Comparison of ENCODE assay signal across 1 cellular context in genomic region chr5:140175367-140176027, GRCh38.
A peak's percentile ranks its signal among the peaks of the same experiment; 100 is the strongest.
TF ChIP-seq lines count a peak whose summit lies in the region.

No MANE protein-coding gene starts in this region.

TF ChIP-seq in K562, 482 proteins besides CTCF, POLR2A, EP300 and RAD21 (continued from another document and continues in another):
- TF ChIP-seq MBD1 (CRISPR knock-in tag; IDR thresholded peaks at IDR 0.05) (no peak), RNF219 (CRISPR knock-in tag; IDR thresholded peaks at IDR 0.05) (no peak), TBL1XR1 (IDR thresholded peaks at IDR 0.05; ENCODE audit: low read length in 2 of 2) (no peak), GTF2F1 (IDR thresholded peaks at IDR 0.05; ENCODE audit: low read depth, low read length) (0 out of 2 replicates have a peak, but pooled peaks have one; percentile 26), CCNT2 (IDR thresholded peaks at IDR 0.05; ENCODE audit: borderline replicate concordance, extremely low read depth, insufficient read length, low read depth, low read length) (peak; percentile 63), ZNF134 (CRISPR knock-in tag; conservative IDR thresholded peaks at IDR 0.05) (no peak), ZNF431 (CRISPR knock-in tag; IDR thresholded peaks at IDR 0.05) (no peak), ARNT (IDR thresholded peaks at IDR 0.05) (peak in 1 of 2 experiments; percentile 39; a peak in 1 of 4 replicates), MYBL2 (IDR thresholded peaks at IDR 0.05; ENCODE audit: low read depth) (no peak), MYBL2 (CRISPR knock-in tag; IDR thresholded peaks at IDR 0.05; ENCODE audit: borderline replicate concordance) (no peak), ARHGAP35 (IDR thresholded peaks at IDR 0.05; ENCODE audit: partially characterized antibody) (peak; percentile 17), ZNF3 (CRISPR knock-in tag; IDR thresholded peaks at IDR 0.05) (no peak), RBBP5 (IDR thresholded peaks at IDR 0.05; ENCODE audit: borderline replicate concordance, insufficient read depth, low read length, poor library complexity, severe bottlenecking) (peak; percentile 56), PHB (CRISPR knock-in tag; IDR thresholded peaks at IDR 0.05) (0 out of 2 replicates have a peak, but pooled peaks have one; percentile 13), MEF2A (IDR thresholded peaks at IDR 0.05; ENCODE audit: control insufficient read depth, low read depth, low read length) (no peak), ZNF384 (IDR thresholded peaks at IDR 0.05; ENCODE audit: low read depth, low read length) (no peak), GABPB2 (CRISPR knock-in tag; conservative IDR thresholded peaks at IDR 0.05) (no peak), ZNF24 (IDR thresholded peaks at IDR 0.05) (no peak), MAFG (tag; conservative IDR thresholded peaks at IDR 0.05) (no peak), HDGF (IDR thresholded peaks at IDR 0.05) (no peak), ZNF511 (CRISPR knock-in tag; IDR thresholded peaks at IDR 0.05) (peak; percentile 55; the same call in 1 of the 2 replicates), PHF8 (IDR thresholded peaks at IDR 0.05; ENCODE audit: borderline replicate concordance, low read length) (no peak; the same call in 1 of the 2 replicates), NR2C1 (IDR thresholded peaks at IDR 0.05) (no peak), NR2C1 (tag; IDR thresholded peaks at IDR 0.05) (no peak), NR4A1 (CRISPR knock-in tag; IDR thresholded peaks at IDR 0.05) (no peak), NR4A1 (tag; IDR thresholded peaks at IDR 0.05) (no peak), RUNX1 (IDR thresholded peaks at IDR 0.05; ENCODE audit: low read depth) (no peak), ZNF140 (CRISPR knock-in tag; IDR thresholded peaks at IDR 0.05) (no peak), KLF1 (tag; IDR thresholded peaks at IDR 0.05) (no peak), PTTG1 (tag; IDR thresholded peaks at IDR 0.05; ENCODE audit: low read depth) (no peak), NR0B1 (IDR thresholded peaks at IDR 0.05; ENCODE audit: partially characterized antibody) (no peak), ZFPM2 (CRISPR knock-in tag; IDR thresholded peaks at IDR 0.05) (no peak), CREM (IDR thresholded peaks at IDR 0.05; ENCODE audit: low read depth) (peak; percentile 9; the same call in 1 of the 2 replicates), ZNF23 (CRISPR knock-in tag; IDR thresholded peaks at IDR 0.05) (no peak), TBP (optimal IDR thresholded peaks at IDR 0.05; ENCODE audit: low read depth, low read length) (peak; percentile 4), MIER1 (IDR thresholded peaks at IDR 0.05; ENCODE audit: low read depth) (peak; percentile 32; the same call in 1 of the 2 replicates), NFIC (IDR thresholded peaks at IDR 0.05) (no peak), ZFP30 (CRISPR knock-in tag; IDR thresholded peaks at IDR 0.05; ENCODE audit: borderline replicate concordance) (no peak), POLR3G (IDR thresholded peaks at IDR 0.05; ENCODE audit: extremely low read depth, insufficient read length, insufficient replicate concordance) (no peak), ZNF551 (CRISPR knock-in tag; IDR thresholded peaks at IDR 0.05) (no peak), CHD1 (IDR thresholded peaks at IDR 0.05; ENCODE audit: low read length) (peak; percentile 29), FOXO4 (CRISPR knock-in tag; IDR thresholded peaks at IDR 0.05) (no peak)
- TF ChIP-seq, protein P1, sequence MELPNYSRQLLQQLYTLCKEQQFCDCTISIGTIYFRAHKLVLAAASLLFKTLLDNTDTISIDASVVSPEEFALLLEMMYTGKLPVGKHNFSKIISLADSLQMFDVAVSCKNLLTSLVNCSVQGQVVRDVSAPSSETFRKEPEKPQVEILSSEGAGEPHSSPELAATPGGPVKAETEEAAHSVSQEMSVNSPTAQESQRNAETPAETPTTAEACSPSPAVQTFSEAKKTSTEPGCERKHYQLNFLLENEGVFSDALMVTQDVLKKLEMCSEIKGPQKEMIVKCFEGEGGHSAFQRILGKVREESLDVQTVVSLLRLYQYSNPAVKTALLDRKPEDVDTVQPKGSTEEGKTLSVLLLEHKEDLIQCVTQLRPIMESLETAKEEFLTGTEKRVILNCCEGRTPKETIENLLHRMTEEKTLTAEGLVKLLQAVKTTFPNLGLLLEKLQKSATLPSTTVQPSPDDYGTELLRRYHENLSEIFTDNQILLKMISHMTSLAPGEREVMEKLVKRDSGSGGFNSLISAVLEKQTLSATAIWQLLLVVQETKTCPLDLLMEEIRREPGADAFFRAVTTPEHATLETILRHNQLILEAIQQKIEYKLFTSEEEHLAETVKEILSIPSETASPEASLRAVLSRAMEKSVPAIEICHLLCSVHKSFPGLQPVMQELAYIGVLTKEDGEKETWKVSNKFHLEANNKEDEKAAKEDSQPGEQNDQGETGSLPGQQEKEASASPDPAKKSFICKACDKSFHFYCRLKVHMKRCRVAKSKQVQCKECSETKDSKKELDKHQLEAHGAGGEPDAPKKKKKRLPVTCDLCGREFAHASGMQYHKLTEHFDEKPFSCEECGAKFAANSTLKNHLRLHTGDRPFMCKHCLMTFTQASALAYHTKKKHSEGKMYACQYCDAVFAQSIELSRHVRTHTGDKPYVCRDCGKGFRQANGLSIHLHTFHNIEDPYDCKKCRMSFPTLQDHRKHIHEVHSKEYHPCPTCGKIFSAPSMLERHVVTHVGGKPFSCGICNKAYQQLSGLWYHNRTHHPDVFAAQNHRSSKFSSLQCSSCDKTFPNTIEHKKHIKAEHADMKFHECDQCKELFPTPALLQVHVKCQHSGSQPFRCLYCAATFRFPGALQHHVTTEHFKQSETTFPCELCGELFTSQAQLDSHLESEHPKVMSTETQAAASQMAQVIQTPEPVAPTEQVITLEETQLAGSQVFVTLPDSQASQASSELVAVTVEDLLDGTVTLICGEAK (IDR thresholded peaks at IDR 0.05), result peak; percentile 89
- TF ChIP-seq, protein P1 (CRISPR knock-in tag; IDR thresholded peaks at IDR 0.05), result no peak; the same call in 1 of the 2 replicates
- TF ChIP-seq, protein P2, sequence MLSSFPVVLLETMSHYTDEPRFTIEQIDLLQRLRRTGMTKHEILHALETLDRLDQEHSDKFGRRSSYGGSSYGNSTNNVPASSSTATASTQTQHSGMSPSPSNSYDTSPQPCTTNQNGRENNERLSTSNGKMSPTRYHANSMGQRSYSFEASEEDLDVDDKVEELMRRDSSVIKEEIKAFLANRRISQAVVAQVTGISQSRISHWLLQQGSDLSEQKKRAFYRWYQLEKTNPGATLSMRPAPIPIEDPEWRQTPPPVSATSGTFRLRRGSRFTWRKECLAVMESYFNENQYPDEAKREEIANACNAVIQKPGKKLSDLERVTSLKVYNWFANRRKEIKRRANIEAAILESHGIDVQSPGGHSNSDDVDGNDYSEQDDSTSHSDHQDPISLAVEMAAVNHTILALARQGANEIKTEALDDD (IDR thresholded peaks at IDR 0.05), result peak; percentile 93
- TF ChIP-seq, protein P3, sequence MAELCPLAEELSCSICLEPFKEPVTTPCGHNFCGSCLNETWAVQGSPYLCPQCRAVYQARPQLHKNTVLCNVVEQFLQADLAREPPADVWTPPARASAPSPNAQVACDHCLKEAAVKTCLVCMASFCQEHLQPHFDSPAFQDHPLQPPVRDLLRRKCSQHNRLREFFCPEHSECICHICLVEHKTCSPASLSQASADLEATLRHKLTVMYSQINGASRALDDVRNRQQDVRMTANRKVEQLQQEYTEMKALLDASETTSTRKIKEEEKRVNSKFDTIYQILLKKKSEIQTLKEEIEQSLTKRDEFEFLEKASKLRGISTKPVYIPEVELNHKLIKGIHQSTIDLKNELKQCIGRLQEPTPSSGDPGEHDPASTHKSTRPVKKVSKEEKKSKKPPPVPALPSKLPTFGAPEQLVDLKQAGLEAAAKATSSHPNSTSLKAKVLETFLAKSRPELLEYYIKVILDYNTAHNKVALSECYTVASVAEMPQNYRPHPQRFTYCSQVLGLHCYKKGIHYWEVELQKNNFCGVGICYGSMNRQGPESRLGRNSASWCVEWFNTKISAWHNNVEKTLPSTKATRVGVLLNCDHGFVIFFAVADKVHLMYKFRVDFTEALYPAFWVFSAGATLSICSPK (IDR thresholded peaks at IDR 0.05; ENCODE audit: borderline replicate concordance), result 0 out of 2 replicates have a peak, but pooled peaks have one; percentile 79
